In the genomic region with DNA sequence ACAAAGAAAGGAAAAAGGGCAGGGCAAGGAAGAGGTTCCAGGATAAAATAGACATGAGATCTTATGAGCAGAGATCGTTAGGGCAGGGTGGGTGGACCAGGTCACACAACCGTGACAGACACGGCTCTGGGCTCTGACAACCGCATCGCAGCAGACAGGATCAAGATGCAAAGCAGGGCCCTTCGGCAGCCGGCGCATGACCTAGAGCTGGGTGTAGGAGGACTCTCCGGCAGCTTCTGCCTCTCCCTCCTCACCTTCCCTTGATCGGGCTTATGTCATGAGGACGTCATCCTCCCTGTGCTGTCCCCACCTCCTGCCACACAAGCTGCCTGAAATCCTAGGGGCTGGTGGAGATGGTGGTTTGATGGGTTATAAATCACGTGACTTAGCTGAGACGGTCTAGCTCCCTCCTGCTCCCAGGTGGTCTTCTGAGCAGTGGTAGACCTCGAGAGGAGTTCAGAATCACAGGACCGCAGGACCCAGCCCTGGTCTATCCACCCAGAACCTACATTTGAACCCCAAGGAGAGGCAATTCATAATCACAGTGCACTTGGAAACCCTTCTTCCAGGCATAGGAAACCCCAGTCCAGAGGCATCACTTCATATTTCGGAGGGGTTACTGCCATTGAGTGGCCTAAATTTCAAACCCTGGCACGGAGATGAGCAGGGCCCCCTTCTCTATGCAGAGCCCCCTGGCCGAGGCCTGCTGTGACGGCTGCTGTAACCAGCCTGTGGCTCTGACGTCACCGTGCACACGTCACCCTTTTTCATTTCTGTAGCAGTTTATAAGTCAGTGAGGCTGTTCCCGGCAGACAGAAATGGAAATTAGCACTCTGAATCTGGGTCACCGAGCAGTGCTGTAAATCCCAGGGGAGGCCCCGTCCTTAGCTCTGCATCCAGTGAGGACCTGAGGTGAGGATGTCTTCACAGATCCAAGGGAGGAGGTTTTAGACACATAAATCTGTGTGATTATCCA, we compare ENCODE assay signal across 1 cellular context.
TF ChIP-seq lines count a peak whose summit lies in the region.

No MANE protein-coding gene starts in this region.

TF ChIP-seq in HepG2, 621 proteins besides CTCF, POLR2A, EP300 and RAD21:
- peak; percentile 68 for TF ChIP-seq ATF7 (IDR thresholded peaks at IDR 0.05)
- TF ChIP-seq ATF7 (CRISPR knock-in tag; IDR thresholded peaks at IDR 0.05): no peak
- TF ChIP-seq RAD51 (IDR thresholded peaks at IDR 0.05; ENCODE audit: borderline replicate concordance): peak; percentile 79
- TF ChIP-seq CREB1 (IDR thresholded peaks at IDR 0.05): peak; percentile 95
- TF ChIP-seq CREB1 (CRISPR knock-in tag; IDR thresholded peaks at IDR 0.05): no peak
- TF ChIP-seq, protein P1, sequence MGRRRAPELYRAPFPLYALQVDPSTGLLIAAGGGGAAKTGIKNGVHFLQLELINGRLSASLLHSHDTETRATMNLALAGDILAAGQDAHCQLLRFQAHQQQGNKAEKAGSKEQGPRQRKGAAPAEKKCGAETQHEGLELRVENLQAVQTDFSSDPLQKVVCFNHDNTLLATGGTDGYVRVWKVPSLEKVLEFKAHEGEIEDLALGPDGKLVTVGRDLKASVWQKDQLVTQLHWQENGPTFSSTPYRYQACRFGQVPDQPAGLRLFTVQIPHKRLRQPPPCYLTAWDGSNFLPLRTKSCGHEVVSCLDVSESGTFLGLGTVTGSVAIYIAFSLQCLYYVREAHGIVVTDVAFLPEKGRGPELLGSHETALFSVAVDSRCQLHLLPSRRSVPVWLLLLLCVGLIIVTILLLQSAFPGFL (CRISPR knock-in tag; IDR thresholded peaks at IDR 0.05): no peak
- TF ChIP-seq U2AF1 (optimal IDR thresholded peaks at IDR 0.05; ENCODE audit: low read depth, low read length): no peak
- TF ChIP-seq, protein P2, sequence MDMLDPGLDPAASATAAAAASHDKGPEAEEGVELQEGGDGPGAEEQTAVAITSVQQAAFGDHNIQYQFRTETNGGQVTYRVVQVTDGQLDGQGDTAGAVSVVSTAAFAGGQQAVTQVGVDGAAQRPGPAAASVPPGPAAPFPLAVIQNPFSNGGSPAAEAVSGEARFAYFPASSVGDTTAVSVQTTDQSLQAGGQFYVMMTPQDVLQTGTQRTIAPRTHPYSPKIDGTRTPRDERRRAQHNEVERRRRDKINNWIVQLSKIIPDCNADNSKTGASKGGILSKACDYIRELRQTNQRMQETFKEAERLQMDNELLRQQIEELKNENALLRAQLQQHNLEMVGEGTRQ (IDR thresholded peaks at IDR 0.05; ENCODE audit: low read depth, low read length): peak; percentile 64; the same call in 1 of the 2 replicates
- TF ChIP-seq, protein P2 (CRISPR knock-in tag; IDR thresholded peaks at IDR 0.05; ENCODE audit: borderline replicate concordance): no peak
- no peak for TF ChIP-seq NFRKB (IDR thresholded peaks at IDR 0.05)
